Comparison of ENCODE assay signal across 1 cellular context in genomic region chr5:52799983-52800393, GRCh38.
TF ChIP-seq lines count a peak whose summit lies in the region.

No MANE protein-coding gene starts in this region.

TF ChIP-seq in K562, 482 proteins besides CTCF, POLR2A, EP300 and RAD21 (continued from another document and continues in another):
- TF ChIP-seq UBTF (IDR thresholded peaks at IDR 0.05; ENCODE audit: borderline replicate concordance in 1 of 2, low read depth in 2 of 2, low read length in 2 of 2) (0 out of 4 replicates have a peak, but pooled peaks of 1 of the 2 experiments have one; percentile 44), BRF1 (IDR thresholded peaks at IDR 0.05; ENCODE audit: borderline replicate concordance, extremely low read depth, insufficient read length) (no peak), ZFP1 (CRISPR knock-in tag; IDR thresholded peaks at IDR 0.05) (no peak), POLR2AphosphoS5 (IDR thresholded peaks at IDR 0.05; ENCODE audit: control insufficient read depth, insufficient read depth, low read depth, low read length) (0 out of 2 replicates have a peak, but pooled peaks have one; percentile 47), TEAD1 (CRISPR knock-in tag; IDR thresholded peaks at IDR 0.05) (0 out of 4 replicates have a peak, but pooled peaks of 1 of the 2 experiments have one; percentile 38), OTX1 (CRISPR knock-in tag; IDR thresholded peaks at IDR 0.05) (no peak), ZBTB11 (CRISPR knock-in tag; IDR thresholded peaks at IDR 0.05) (no peak), E2F6 (IDR thresholded peaks at IDR 0.05; ENCODE audit: borderline replicate concordance in 1 of 2, extremely low read depth in 1 of 2, insufficient read depth in 1 of 2, insufficient read length in 1 of 2, low read depth in 1 of 2, low read length in 1 of 2, poor library complexity in 1 of 2, severe bottlenecking in 1 of 2) (peak; percentile 75 to 86), ARID4B (CRISPR knock-in tag; IDR thresholded peaks at IDR 0.05) (peak; percentile 71; the same call in 1 of the 2 replicates), TAF9B (IDR thresholded peaks at IDR 0.05; ENCODE audit: partially characterized antibody) (peak; percentile 30), SUPT5H (IDR thresholded peaks at IDR 0.05) (peak; percentile 79), ZNF444 (CRISPR knock-in tag; IDR thresholded peaks at IDR 0.05) (no peak), TBP (optimal IDR thresholded peaks at IDR 0.05; ENCODE audit: low read depth, low read length) (peak; percentile 76), PTRF (tag; IDR thresholded peaks at IDR 0.05) (no peak), HMGN3 (IDR thresholded peaks at IDR 0.05; ENCODE audit: borderline replicate concordance, extremely low read depth, insufficient read length, low read depth, low read length) (peak; percentile 45), RBFOX2 (IDR thresholded peaks at IDR 0.05; ENCODE audit: low read depth, low read length) (peak; percentile 83), FOSL1 (tag; conservative IDR thresholded peaks at IDR 0.05) (no peak), MNT (conservative IDR thresholded peaks at IDR 0.05) (peak; percentile 49 to 72; a peak in 2 of 4 replicates), KLF6 (CRISPR knock-in tag; IDR thresholded peaks at IDR 0.05; ENCODE audit: borderline replicate concordance) (no peak), POLR2H (tag; IDR thresholded peaks at IDR 0.05; ENCODE audit: low read depth) (peak; percentile 42; the same call in 1 of the 2 replicates), ZBTB2 (IDR thresholded peaks at IDR 0.05) (peak; percentile 99), KLF13 (tag; IDR thresholded peaks at IDR 0.05; ENCODE audit: borderline replicate concordance, low read depth) (peak; percentile 90; the same call in 1 of the 2 replicates), CSDE1 (IDR thresholded peaks at IDR 0.05) (no peak), GABPA (tag; conservative IDR thresholded peaks at IDR 0.05; ENCODE audit: low read depth) (0 out of 2 replicates have a peak, but pooled peaks have one; percentile 23), KDM5B (IDR thresholded peaks at IDR 0.05; ENCODE audit: insufficient replicate concordance, low read depth, low read length) (peak; percentile 52), ZNF778 (CRISPR knock-in tag; IDR thresholded peaks at IDR 0.05) (no peak), POU5F1 (IDR thresholded peaks at IDR 0.05; ENCODE audit: borderline replicate concordance, low read depth, low read length, partially characterized antibody) (peak; percentile 49), FOXP1 (CRISPR knock-in tag; IDR thresholded peaks at IDR 0.05) (peak; percentile 23; the same call in 1 of the 2 replicates), ZFP91 (CRISPR knock-in tag; IDR thresholded peaks at IDR 0.05) (no peak), RBBP5 (IDR thresholded peaks at IDR 0.05; ENCODE audit: borderline replicate concordance, insufficient read depth, low read length, poor library complexity, severe bottlenecking) (peak; percentile 53), CXXC5 (CRISPR knock-in tag; IDR thresholded peaks at IDR 0.05) (peak; percentile 94), TAF7 (tag; IDR thresholded peaks at IDR 0.05) (peak; percentile 61; the same call in 1 of the 2 replicates), NR2C2 (CRISPR knock-in tag; IDR thresholded peaks at IDR 0.05) (no peak), NR2C2 (tag; IDR thresholded peaks at IDR 0.05) (peak; percentile 61; the same call in 1 of the 2 replicates), FOXK2 (conservative IDR thresholded peaks at IDR 0.05 in 1 of 2, IDR thresholded peaks at IDR 0.05 in 1 of 2; ENCODE audit: low read depth in 2 of 2) (peak in 1 of 2 experiments; percentile 57; a peak in 1 of 4 replicates)
- TF ChIP-seq, protein P1, sequence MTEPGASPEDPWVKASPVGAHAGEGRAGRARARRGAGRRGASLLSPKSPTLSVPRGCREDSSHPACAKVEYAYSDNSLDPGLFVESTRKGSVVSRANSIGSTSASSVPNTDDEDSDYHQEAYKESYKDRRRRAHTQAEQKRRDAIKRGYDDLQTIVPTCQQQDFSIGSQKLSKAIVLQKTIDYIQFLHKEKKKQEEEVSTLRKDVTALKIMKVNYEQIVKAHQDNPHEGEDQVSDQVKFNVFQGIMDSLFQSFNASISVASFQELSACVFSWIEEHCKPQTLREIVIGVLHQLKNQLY (CRISPR knock-in tag; conservative IDR thresholded peaks at IDR 0.05): no peak
- TF ChIP-seq, protein P2, sequence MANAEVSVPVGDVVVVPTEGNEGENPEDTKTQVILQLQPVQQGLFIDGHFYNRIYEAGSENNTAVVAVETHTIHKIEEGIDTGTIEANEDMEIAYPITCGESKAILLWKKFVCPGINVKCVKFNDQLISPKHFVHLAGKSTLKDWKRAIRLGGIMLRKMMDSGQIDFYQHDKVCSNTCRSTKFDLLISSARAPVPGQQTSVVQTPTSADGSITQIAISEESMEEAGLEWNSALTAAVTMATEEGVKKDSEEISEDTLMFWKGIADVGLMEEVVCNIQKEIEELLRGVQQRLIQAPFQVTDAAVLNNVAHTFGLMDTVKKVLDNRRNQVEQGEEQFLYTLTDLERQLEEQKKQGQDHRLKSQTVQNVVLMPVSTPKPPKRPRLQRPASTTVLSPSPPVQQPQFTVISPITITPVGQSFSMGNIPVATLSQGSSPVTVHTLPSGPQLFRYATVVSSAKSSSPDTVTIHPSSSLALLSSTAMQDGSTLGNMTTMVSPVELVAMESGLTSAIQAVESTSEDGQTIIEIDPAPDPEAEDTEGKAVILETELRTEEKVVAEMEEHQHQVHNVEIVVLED (CRISPR knock-in tag; IDR thresholded peaks at IDR 0.05): peak; percentile 94
